ENCODE assay signal across 20 cellular contexts in the genomic region with DNA sequence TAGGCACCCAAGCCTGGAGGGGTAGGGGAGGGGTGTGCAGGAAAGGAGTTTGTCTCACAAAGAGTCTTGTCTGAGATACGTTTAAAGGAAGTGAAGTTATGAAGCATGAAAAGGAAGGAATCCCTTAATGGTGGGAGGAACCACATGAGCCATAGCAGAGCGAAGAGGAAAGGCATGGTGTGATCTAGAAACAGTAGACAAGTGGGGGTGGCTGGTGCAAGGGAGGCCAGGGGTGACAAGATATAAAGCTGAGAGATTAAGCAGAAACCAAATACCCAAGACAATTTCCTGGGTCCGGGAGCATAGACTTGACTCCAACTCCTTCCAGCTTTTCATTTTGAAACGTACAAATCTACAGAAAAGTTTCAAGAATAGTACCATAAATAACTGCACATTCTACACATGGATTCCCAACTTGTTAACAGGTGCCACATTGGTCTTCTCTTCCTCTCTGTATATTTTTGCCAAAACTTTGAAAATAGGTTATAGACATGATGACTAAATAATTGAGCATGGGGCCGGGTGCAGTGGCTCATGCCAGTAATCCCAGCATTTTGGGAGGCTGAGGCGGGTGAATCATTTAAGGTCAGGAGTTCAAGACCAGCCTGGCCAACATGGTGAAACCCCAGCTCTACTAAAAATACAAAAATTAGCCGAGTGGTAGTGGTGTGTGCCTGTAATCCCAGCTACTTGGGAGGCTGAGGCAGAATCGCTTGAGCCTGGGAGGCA.
DNase-seq lines count a peak whose midpoint lies in the region; ATAC-seq and TF ChIP-seq lines count a peak whose summit lies in the region.
"Had no signal": no experiment of that assay in that cellular context is flagged by ENCODE, and none has a peak within 500 bp of the region (broad histone marks: within the 10 kb centered on the region; RNA-seq: fewer than 3 reads in every experiment).

No MANE protein-coding gene starts in this region.

- ATAC-seq in left lobe of liver (no peak), upper lobe of right lung (no peak)
- ATAC-seq: HCT116, HepG2, SK-N-SH treated with all-trans-retinoic acid at 6 μM for 48 hours had no signal

- WGBS in esophagus muscularis mucosa: 72% methylated on average over 8 of the region's 8 CpGs

- H3K4me3 ChIP-seq in esophagus muscularis mucosa: no peak overlapping the region
- no peak overlapping the region for H3K4me3 ChIP-seq in neutrophil (ENCODE audit: low read depth in 1 of 2, low read length in 1 of 2)
- no peak overlapping the region for H3K4me3 ChIP-seq in upper lobe of right lung

- H3K27me3 ChIP-seq in esophagus muscularis mucosa: no peaks in the 10 kb centered on the region
- H3K27me3 ChIP-seq in neutrophil: no peaks in the 10 kb centered on the region
- no peaks in the 10 kb centered on the region for H3K27me3 ChIP-seq in upper lobe of right lung

- DNase-seq in GDM1 (lab: John Stamatoyannopoulos, UW): peak; percentile 35
- peak; percentile 77 for DNase-seq in M059J (ENCODE audit: low read depth)
- peak; percentile 50 for DNase-seq in esophagus muscularis mucosa (ENCODE audit: extremely low spot score)
- DNase-seq in left lobe of liver (ENCODE audit: low spot score): no peak
- no peak for DNase-seq in G401 (ENCODE audit: low spot score)
- DNase-seq in upper lobe of right lung: no peak
- no peak for DNase-seq in stimulated activated CD4-positive, alpha-beta T cell treated with anti-CD3 and anti-CD28 coated beads, Interleukin-2, amount 100 ng/mL, for 48 hours
- DNase-seq: MM.1S, NCI-H187, NCI-H2227 treated with DMSO at 0.1 percent for 48 hours, NCI-H510A treated with DMSO at 0.1 percent for 48 hours, NCI-H774, OCI-M1, SHP77, T-helper 1 cell had no signal

- no peak for TF ChIP-seq POLR2A in esophagus muscularis mucosa (IDR thresholded peaks at IDR 0.05; ENCODE audit: low read depth)

- peaks cover 0 to 19% (median 16%) of the 10 kb centered on the region in 4 donors for H3K4me1 ChIP-seq in esophagus muscularis mucosa
- H3K4me1 ChIP-seq in neutrophil (ENCODE audit: control insufficient read depth in 1 of 2, insufficient read depth in 1 of 2, low read depth in 1 of 2, low read length in 1 of 2): peaks cover 65 to 68% of the 10 kb centered on the region in 2 experiments
- H3K4me1 ChIP-seq in upper lobe of right lung: peaks cover 9% of the 10 kb centered on the region

- H3K36me3 ChIP-seq in esophagus muscularis mucosa: no peaks in the 10 kb centered on the region
- H3K36me3 ChIP-seq in neutrophil: no peaks in the 10 kb centered on the region
- no peaks in the 10 kb centered on the region for H3K36me3 ChIP-seq in upper lobe of right lung

- no peak for TF ChIP-seq CTCF in esophagus muscularis mucosa (IDR thresholded peaks at IDR 0.05)
- TF ChIP-seq CTCF in neutrophil (IDR thresholded peaks at IDR 0.05): no peak
- TF ChIP-seq CTCF in upper lobe of right lung (IDR thresholded peaks at IDR 0.05): no peak

- in situ Hi-C loops in G401 (cut with HindIII; ENCODE audit: low sequenced_read_pairs): no loop called here

- no peak for TF ChIP-seq EP300 in esophagus muscularis mucosa (IDR thresholded peaks at IDR 0.05)

- H3K27ac ChIP-seq in esophagus muscularis mucosa (replicated peaks in 1 of 4): no peak overlapping the region
- H3K27ac ChIP-seq in neutrophil: peak overlapping the region; percentile 75
- no peak overlapping the region for H3K27ac ChIP-seq in upper lobe of right lung
- H3K27ac ChIP-seq: C4-2B had no signal

- intact Hi-C loops in esophagus muscularis mucosa (cut with DNase I) (no loop called here), upper lobe of right lung (cut with DNase I) (no loop called here)

- no peaks in the 10 kb centered on the region for H3K9me3 ChIP-seq in esophagus muscularis mucosa
- H3K9me3 ChIP-seq in neutrophil: no peaks in the 10 kb centered on the region
- H3K9me3 ChIP-seq in upper lobe of right lung: no peaks in the 10 kb centered on the region

Comparison
In these comparisons a context has a peak if more than half of its experiments do, and no peak if none do; other contexts are left out.
1. DNase-seq: peak in GDM1 (single experiment), M059J (single experiment) and esophagus muscularis mucosa (single experiment); none in left lobe of liver (single experiment), G401 (single experiment), upper lobe of right lung (single experiment) and stimulated activated CD4-positive, alpha-beta T cell treated with anti-CD3 and anti-CD28 coated beads, Interleukin-2, amount 100 ng/mL, for 48 hours (0 of 2).